8 cellular contexts compared by ENCODE assay signal in the genomic region with DNA sequence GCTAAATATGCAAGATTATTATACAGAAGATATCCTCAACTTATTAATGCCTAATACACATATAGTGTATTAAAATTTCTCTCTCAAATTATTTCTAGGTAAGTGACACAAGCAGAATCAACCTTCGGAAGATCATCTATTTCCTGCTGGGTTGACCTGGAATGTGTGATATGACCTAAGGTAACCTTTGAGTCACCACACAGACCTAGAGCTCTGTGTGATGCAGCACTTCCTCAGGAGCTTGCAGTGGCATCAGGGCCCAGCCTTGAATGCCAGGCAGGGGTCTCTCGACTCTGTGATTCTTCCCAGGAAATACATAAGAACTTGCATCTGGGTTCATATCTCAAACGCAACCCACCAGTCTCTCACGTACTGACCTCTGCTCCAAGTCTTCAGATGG.
A peak's percentile ranks its signal among the peaks of the same experiment; 100 is the strongest.
DNase-seq lines count a peak whose midpoint lies in the region; TF ChIP-seq lines count a peak whose summit lies in the region.
"Not testable (repeated sequence)": the region's sequence is repeated elsewhere in the genome, so short reads cannot be mapped to it uniquely, and the experiment has no call there.

No MANE protein-coding gene starts in this region.

- H4K5ac ChIP-seq in mesendoderm (ENCODE audit: low read length) = not testable (repeated sequence)

- H3K79me2 ChIP-seq in MM.1S (ENCODE audit: low read length); mesendoderm (ENCODE audit: control insufficient read depth, insufficient read depth, low read length): not testable (repeated sequence)

- no CpG with 5 or more reads among the region's 4 CpGs for WGBS in mesendoderm (ENCODE audit: extremely low coverage, insufficient coverage, low lambda C conversion rate)

- H2BK120ac ChIP-seq in mesendoderm (ENCODE audit: low read depth, low read length) = not testable (repeated sequence)

- H3F3A ChIP-seq in MM.1S (ENCODE audit: insufficient read depth, low read length) = not testable (repeated sequence)

- not testable (repeated sequence) for H3K27me3 ChIP-seq in H7 (ENCODE audit: control insufficient read depth, insufficient read depth, low read length); MM.1S (replicated peaks; ENCODE audit: insufficient read depth, low read length); mesendoderm (ENCODE audit: insufficient read depth, low read length, poor library complexity)

- not testable (repeated sequence) for H3K4ac ChIP-seq in mesendoderm (ENCODE audit: low read depth, low read length)

- H3K56ac ChIP-seq in mesendoderm (ENCODE audit: low read length) = not testable (repeated sequence)

- H4K20me1 ChIP-seq in MM.1S (ENCODE audit: insufficient read depth, low read length) = not testable (repeated sequence)

- H3K4me2 ChIP-seq in MM.1S (ENCODE audit: low read depth, low read length); mesendoderm (ENCODE audit: low read length): not testable (repeated sequence)

- H3K9me2 ChIP-seq in MM.1S (replicated peaks; ENCODE audit: insufficient read depth, low read length) = not testable (repeated sequence)

- not testable (repeated sequence) for H2AK5ac ChIP-seq in mesendoderm (ENCODE audit: low read length)

- H3K4me1 ChIP-seq in MM.1S (ENCODE audit: low read length); mesendoderm (ENCODE audit: control insufficient read depth, low read depth, low read length): not testable (repeated sequence)

- H3K9ac ChIP-seq in MM.1S (ENCODE audit: low read length); mesendoderm (ENCODE audit: low read length): not testable (repeated sequence)

- H3K9me3 ChIP-seq in MM.1S (replicated peaks; ENCODE audit: insufficient read depth, low read length) = not testable (repeated sequence)

- not testable (repeated sequence) for H3K23ac ChIP-seq in mesendoderm (ENCODE audit: low read length)

- not testable (repeated sequence) for H3K79me1 ChIP-seq in mesendoderm (ENCODE audit: low read length)

- H3K4me3 ChIP-seq in H7 (ENCODE audit: insufficient read depth, low read depth, low read length); MM.1S (ENCODE audit: low read length); epithelial cell of proximal tubule (ENCODE audit: low read depth, low read length); mesendoderm (ENCODE audit: low read length): not testable (repeated sequence)

- H4K8ac ChIP-seq in mesendoderm (ENCODE audit: low read depth, low read length) = not testable (repeated sequence)

- H2BK5ac ChIP-seq in mesendoderm (ENCODE audit: low read length) = not testable (repeated sequence)

- H3K18ac ChIP-seq in mesendoderm (ENCODE audit: low read length) = not testable (repeated sequence)

- H3K27ac ChIP-seq in MM.1S (ENCODE audit: low read length); mesendoderm (ENCODE audit: low read depth, low read length): not testable (repeated sequence)

- not testable (repeated sequence) for H2AFZ ChIP-seq in MM.1S (ENCODE audit: low read length)

- not testable (repeated sequence) for H2BK15ac ChIP-seq in mesendoderm (replicated peaks; ENCODE audit: low read depth)

- H3K36me3 ChIP-seq in H7 (replicated peaks; ENCODE audit: control insufficient read depth, insufficient read depth, low read length); MM.1S (replicated peaks; ENCODE audit: insufficient read depth, low read length); mesendoderm (ENCODE audit: control insufficient read depth, insufficient read depth, low read length): not testable (repeated sequence)

- DNase-seq in A172 (ENCODE audit: low spot score) (peak; percentile 20), Daoy (ENCODE audit: low read depth) (peak; percentile 34), H7 (peak; percentile 2), MM.1S (peak; percentile 8), SW480 (ENCODE audit: low spot score) (peak; percentile 27), epithelial cell of proximal tubule (ENCODE audit: low read depth) (peak; percentile 1), iPS-NIHi11 (ENCODE audit: low spot score) (peak; percentile 18), mesendoderm (peak; percentile 88)

- not testable (repeated sequence) for TF ChIP-seq CTCF in MM.1S (IDR thresholded peaks at IDR 0.05; ENCODE audit: low read length); epithelial cell of proximal tubule (conservative IDR thresholded peaks at IDR 0.05; ENCODE audit: low read depth, low read length)

Comparison
In these comparisons a context has a peak if more than half of its experiments do, and no peak if none do; other contexts are left out.
1. DNase-seq: peak in every context shown above with its lines; median percentile 88 in mesendoderm; 34 in Daoy; 27 in SW480; 20 in A172; 18 in iPS-NIHi11; 8 in MM.1S; 2 in H7; 1 in epithelial cell of proximal tubule.